14 cellular contexts compared by ENCODE assay signal in the genomic region with DNA sequence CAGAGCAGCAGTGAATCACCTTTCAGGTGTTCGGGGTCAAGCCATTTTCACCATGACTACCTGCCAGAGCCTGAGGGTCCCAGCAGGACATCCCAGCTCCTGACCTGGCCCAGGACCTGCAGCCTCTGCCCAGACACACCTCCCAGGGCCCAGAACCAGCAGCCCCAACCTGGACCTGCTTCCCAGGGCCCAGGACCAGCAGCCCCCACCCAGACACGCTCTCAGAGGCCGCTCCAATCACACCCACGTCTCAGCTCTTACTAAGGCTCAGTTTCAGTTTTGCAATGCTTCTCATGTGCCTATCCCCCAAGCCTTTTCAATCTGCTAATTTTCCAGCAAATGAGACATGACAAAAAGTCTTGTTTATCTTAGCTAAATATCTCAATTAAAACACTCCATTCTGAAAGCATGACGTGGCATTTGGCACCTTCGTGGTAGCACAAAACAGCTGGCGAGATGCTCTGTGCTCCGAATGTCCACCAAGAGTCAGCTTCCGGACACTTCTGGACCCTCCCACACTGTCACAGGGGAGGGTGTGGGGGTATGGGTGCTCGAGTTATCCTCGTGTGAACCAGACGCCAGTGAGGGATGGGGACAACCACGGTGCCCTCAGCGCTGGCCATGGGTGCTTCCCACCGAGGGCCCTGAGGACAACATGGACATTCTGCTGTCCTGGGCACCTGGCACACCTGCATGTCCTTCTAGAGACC.
A peak's percentile ranks its signal among the peaks of the same experiment; 100 is the strongest.
DNase-seq lines count a peak whose midpoint lies in the region; ATAC-seq, FAIRE-seq and TF ChIP-seq lines count a peak whose summit lies in the region.
"Had no signal": no experiment of that assay in that cellular context is flagged by ENCODE, and none has a peak within 500 bp of the region (broad histone marks: within the 10 kb centered on the region; RNA-seq: fewer than 3 reads in every experiment).

No MANE protein-coding gene starts in this region.

- no peak for FAIRE-seq in small intestine (lab: Jason Lieb, UNC)

- H3K4me1 Mint-ChIP-seq in WTC11: peaks cover 59% of the 10 kb centered on the region
- H3K4me1 Mint-ChIP-seq: B cell had no signal

- peak; percentile 61 for DNase-seq in GM23248
- no peak for DNase-seq in WTC11 (ENCODE audit: low spot score)
- DNase-seq in iPS-NIHi7 (ENCODE audit: extremely low spot score): peak; percentile 42
- peak; percentile 8 for DNase-seq in small intestine
- DNase-seq in SK-N-SH: no peak
- no peak for DNase-seq in stimulated activated CD4-positive, alpha-beta T cell treated with anti-CD3 and anti-CD28 coated beads, Interleukin-2, amount 100 ng/mL, for 24 hours
- DNase-seq in activated CD8-positive, alpha-beta memory T cell treated with anti-CD3 and anti-CD28 coated beads, Interleukin-2, amount 50 U/mL, for 48 hours: no peak
- DNase-seq in medulla oblongata (ENCODE audit: extremely low spot score): no peak
- DNase-seq: activated naive CD4-positive, alpha-beta T cell treated with anti-CD3 and anti-CD28 coated beads for 36 hours; NCI-H2107 had no signal

- 0 out of 2 replicates have a peak overlapping the region, but pooled peaks have one; percentile 38 for H3K27ac Mint-ChIP-seq in WTC11
- H3K27ac Mint-ChIP-seq: activated naive CD4-positive, alpha-beta T cell treated with anti-CD3 and anti-CD28 coated beads for 36 hours; B cell had no signal

- no peak overlapping the region for H3K4me3 Mint-ChIP-seq in WTC11
- H3K4me3 Mint-ChIP-seq: activated naive CD4-positive, alpha-beta T cell treated with anti-CD3 and anti-CD28 coated beads for 36 hours; B cell had no signal

- peaks cover 24% of the 10 kb centered on the region for H3K9me3 Mint-ChIP-seq in WTC11

- no peaks in the 10 kb centered on the region for H3K79me2 ChIP-seq in GM23248 (ENCODE audit: insufficient read depth)
- H3K79me2 ChIP-seq in SK-N-SH (ENCODE audit: insufficient read depth): no peaks in the 10 kb centered on the region

- H3K9ac ChIP-seq in GM23248: peak overlapping the region; percentile 11; the same call in 1 of the 2 replicates
- no peak overlapping the region for H3K9ac ChIP-seq in SK-N-SH

- no peak for TF ChIP-seq CTCF in WTC11 (IDR thresholded peaks at IDR 0.05)
- no peak for TF ChIP-seq CTCF in SK-N-SH (IDR thresholded peaks at IDR 0.05)

- H3K9me2 ChIP-seq in GM23248 (ENCODE audit: insufficient read depth) (no peaks in the 10 kb centered on the region), SK-N-SH (no peaks in the 10 kb centered on the region)

- ATAC-seq in WTC11: no peak

- POLR2A ChIA-PET in WTC11 (lab: Charles Lee) (no interaction called here), SK-N-SH (lab: Yijun Ruan, JAX) (no interaction called here)

- H3K9me3 ChIP-seq in GM23248 (ENCODE audit: low read depth) (no peaks in the 10 kb centered on the region), small intestine (ENCODE audit: control insufficient read depth, low read depth) (no peaks in the 10 kb centered on the region), SK-N-SH (no peaks in the 10 kb centered on the region)
- H3K9me3 ChIP-seq: neutrophil had no signal

- in situ Hi-C loops in GM23248 (cut with MboI): no loop called here

- H3K36me3 Mint-ChIP-seq in WTC11: peaks cover 24% of the 10 kb centered on the region

- H2AFZ ChIP-seq in GM23248 (peak overlapping the region; percentile 62), SK-N-SH (ENCODE audit: low read depth) (no peak overlapping the region)

- peaks cover 12% of the 10 kb centered on the region; the same call in 1 of the 2 replicates for H3K27me3 Mint-ChIP-seq in WTC11 (ENCODE audit: low read depth)
- H3K27me3 Mint-ChIP-seq: B cell had no signal

- H3F3A ChIP-seq in GM23248 (ENCODE audit: insufficient read depth): no peaks in the 10 kb centered on the region
- H3F3A ChIP-seq in SK-N-SH (replicated peaks; ENCODE audit: insufficient read depth): no peaks in the 10 kb centered on the region

- peak overlapping the region; percentile 71 for H3K4me2 ChIP-seq in GM23248 (ENCODE audit: unreplicated experiment)
- no peak overlapping the region for H3K4me2 ChIP-seq in SK-N-SH

- H4K20me1 ChIP-seq in GM23248 (ENCODE audit: insufficient read depth) (no peaks in the 10 kb centered on the region), SK-N-SH (ENCODE audit: insufficient read depth) (no peaks in the 10 kb centered on the region)

- 20 to 21% methylated on average over 15 of the region's 15 CpGs for WGBS in GM23248 (ENCODE audit: low coverage in 1 of 2, low lambda C conversion rate in 2 of 2, missing lambda C conversion rate in 2 of 2), 2 experiments
- WGBS in small intestine, 3 donors: 61 to 78% (median 75%) methylated on average over 15 of the region's 15 CpGs
- WGBS in SK-N-SH (ENCODE audit: low lambda C conversion rate): 43% methylated on average over 10 of the region's 15 CpGs

- no peak for TF ChIP-seq RAD21 in SK-N-SH (IDR thresholded peaks at IDR 0.05; ENCODE audit: low read length)

- H3K4me1 ChIP-seq in GM23248 (ENCODE audit: insufficient read depth) (peaks cover 8% of the 10 kb centered on the region; the same call in 1 of the 2 replicates), small intestine (ENCODE audit: control insufficient read depth in 2 of 2, insufficient read depth in 1 of 2, low read depth in 1 of 2, low read length in 1 of 2) (no peaks in the 10 kb centered on the region), SK-N-SH (ENCODE audit: control insufficient read depth in 1 of 2, insufficient read depth in 2 of 2, low read depth in 1 of 2, low read length in 1 of 2) (peaks cover 0 to 11% of the 10 kb centered on the region in 2 experiments; a peak in 1 of 4 replicates)

- no peak for TF ChIP-seq EP300 in SK-N-SH (IDR thresholded peaks at IDR 0.05; ENCODE audit: borderline replicate concordance in 1 of 2, low read depth in 1 of 2, low read length in 1 of 2)

- CTCF ChIA-PET in WTC11 (lab: Charles Lee): no interaction called here
- CTCF ChIA-PET in SK-N-SH (lab: Yijun Ruan, JAX): interaction anchor here (1.0 kb wide), 1 partner anchor 14 kb away, joined by 3 read pairs; no protein-coding TSS in a partner anchor

- H3K4me3 ChIP-seq in GM23248: peak overlapping the region; percentile 57
- no peak overlapping the region for H3K4me3 ChIP-seq in small intestine (ENCODE audit: low read depth in 1 of 2, low read length in 2 of 2)
- no peak overlapping the region for H3K4me3 ChIP-seq in SK-N-SH (ENCODE audit: low read depth in 2 of 2, low read length in 1 of 2)
- H3K4me3 ChIP-seq: SK-N-MC had no signal

- H3K27ac ChIP-seq in GM23248: no peak overlapping the region
- peak overlapping the region; percentile 12 to 88 for H3K27ac ChIP-seq in small intestine (ENCODE audit: low read depth in 1 of 2, low read length in 1 of 2)
- no peak overlapping the region for H3K27ac ChIP-seq in SK-N-SH (ENCODE audit: low read depth in 2 of 2, low read length in 1 of 2)
- H3K27ac ChIP-seq: heart left ventricle, neutrophil had no signal

- H3K36me3 ChIP-seq in GM23248 (ENCODE audit: low read depth) (no peaks in the 10 kb centered on the region), small intestine (ENCODE audit: control insufficient read depth in 2 of 2, insufficient read depth in 2 of 2, low read length in 2 of 2) (no peaks in the 10 kb centered on the region), SK-N-SH (replicated peaks in 1 of 2; ENCODE audit: control insufficient read depth in 1 of 2, insufficient read depth in 2 of 2, low read length in 1 of 2) (no peaks in the 10 kb centered on the region)
- H3K36me3 ChIP-seq: heart left ventricle, neutrophil had no signal

- H3K27me3 ChIP-seq in GM23248 (replicated peaks; ENCODE audit: insufficient read depth) (no peaks in the 10 kb centered on the region), small intestine (ENCODE audit: control insufficient read depth in 2 of 2, insufficient read depth in 2 of 2, low read length in 2 of 2) (no peaks in the 10 kb centered on the region), SK-N-SH (ENCODE audit: insufficient read depth) (no peaks in the 10 kb centered on the region)
- H3K27me3 ChIP-seq: heart left ventricle, neutrophil had no signal

TF ChIP-seq in WTC11, 78 proteins besides CTCF, POLR2A, EP300 and RAD21 (continues in another document):
- TF ChIP-seq, protein P1, sequence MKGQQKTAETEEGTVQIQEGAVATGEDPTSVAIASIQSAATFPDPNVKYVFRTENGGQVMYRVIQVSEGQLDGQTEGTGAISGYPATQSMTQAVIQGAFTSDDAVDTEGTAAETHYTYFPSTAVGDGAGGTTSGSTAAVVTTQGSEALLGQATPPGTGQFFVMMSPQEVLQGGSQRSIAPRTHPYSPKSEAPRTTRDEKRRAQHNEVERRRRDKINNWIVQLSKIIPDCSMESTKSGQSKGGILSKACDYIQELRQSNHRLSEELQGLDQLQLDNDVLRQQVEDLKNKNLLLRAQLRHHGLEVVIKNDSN (CRISPR knock-in tag; IDR thresholded peaks at IDR 0.05): no peak

TF ChIP-seq in SK-N-SH, 30 proteins besides CTCF, POLR2A, EP300 and RAD21 (continues in another document):
- TF ChIP-seq REST (IDR thresholded peaks at IDR 0.05; ENCODE audit: low read depth, low read length): no peak

Comparison
In these comparisons a context has a peak if more than half of its experiments do, and no peak if none do; other contexts are left out.
1. DNase-seq: peak in GM23248 (single experiment), iPS-NIHi7 (single experiment) and small intestine (single experiment); none in WTC11 (single experiment), SK-N-SH (single experiment), stimulated activated CD4-positive, alpha-beta T cell treated with anti-CD3 and anti-CD28 coated beads, Interleukin-2, amount 100 ng/mL, for 24 hours (0 of 2), activated CD8-positive, alpha-beta memory T cell treated with anti-CD3 and anti-CD28 coated beads, Interleukin-2, amount 50 U/mL, for 48 hours (single experiment) and medulla oblongata (single experiment).
2. H3K27ac ChIP-seq: peak in small intestine (2 of 2); none in GM23248 (single experiment) and SK-N-SH (0 of 2).